1 cellular context compared by ENCODE assay signal in the genomic region with DNA sequence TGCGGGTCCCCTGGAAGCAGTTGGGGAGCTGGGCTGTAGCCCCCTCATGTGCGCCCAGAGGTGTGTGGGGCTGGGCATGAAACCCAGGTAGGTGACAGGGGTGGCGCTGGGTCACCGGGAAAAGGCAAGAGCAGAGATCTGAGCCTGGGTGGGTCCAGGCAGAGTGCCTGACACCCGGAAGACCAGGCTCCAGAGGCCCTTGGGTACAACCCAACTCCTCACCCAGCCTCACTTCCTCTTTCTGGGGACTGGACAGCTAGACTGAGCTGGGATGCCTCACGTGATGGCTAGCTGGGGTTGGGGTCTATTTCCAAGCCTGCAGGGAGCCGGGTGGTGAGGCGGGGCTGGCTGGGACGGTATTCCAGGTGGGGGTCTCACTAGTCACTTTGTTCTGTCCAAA.
TF ChIP-seq lines count a peak whose summit lies in the region.

No MANE protein-coding gene starts in this region.

TF ChIP-seq in GM12878, 131 proteins besides CTCF, POLR2A, EP300 and RAD21 (continued from another document):
- TF ChIP-seq, protein P1, sequence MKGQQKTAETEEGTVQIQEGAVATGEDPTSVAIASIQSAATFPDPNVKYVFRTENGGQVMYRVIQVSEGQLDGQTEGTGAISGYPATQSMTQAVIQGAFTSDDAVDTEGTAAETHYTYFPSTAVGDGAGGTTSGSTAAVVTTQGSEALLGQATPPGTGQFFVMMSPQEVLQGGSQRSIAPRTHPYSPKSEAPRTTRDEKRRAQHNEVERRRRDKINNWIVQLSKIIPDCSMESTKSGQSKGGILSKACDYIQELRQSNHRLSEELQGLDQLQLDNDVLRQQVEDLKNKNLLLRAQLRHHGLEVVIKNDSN (IDR thresholded peaks at IDR 0.05; ENCODE audit: borderline replicate concordance, extremely low read length, insufficient read depth, low read depth, low read length): peak; percentile 45
- TF ChIP-seq BHLHE40 (IDR thresholded peaks at IDR 0.05; ENCODE audit: borderline replicate concordance in 1 of 2, low read depth in 2 of 2, low read length in 1 of 2): peak in 1 of 2 experiments; percentile 50; a peak in 1 of 4 replicates
- peak; percentile 93 for TF ChIP-seq SPI1 (IDR thresholded peaks at IDR 0.05; ENCODE audit: borderline replicate concordance, insufficient read depth, low read depth, low read length)
